18 cellular contexts compared by ENCODE assay signal in the genomic region with DNA sequence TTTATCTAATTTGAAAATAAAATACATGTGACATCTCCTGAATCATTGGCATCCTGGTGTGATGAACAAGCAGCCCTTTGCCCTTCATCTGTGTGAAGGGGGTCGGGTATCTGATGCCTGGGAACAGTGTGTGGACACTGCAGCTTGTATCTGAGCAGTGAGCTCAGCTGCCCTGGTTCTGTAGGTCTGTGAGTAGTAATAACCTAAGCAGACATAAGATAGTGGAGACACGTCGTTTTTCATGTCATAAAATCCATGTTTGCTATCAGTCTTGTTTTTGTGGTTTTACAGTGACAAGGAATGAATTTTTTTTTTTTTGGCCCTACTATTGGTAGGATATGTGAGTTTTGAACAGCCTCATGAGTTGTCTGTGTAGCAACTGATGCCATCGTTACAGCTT.
"Had no signal": no experiment of that assay in that cellular context is flagged by ENCODE, and none has a peak within 500 bp of the region (broad histone marks: within the 10 kb centered on the region; RNA-seq: fewer than 3 reads in every experiment).

No MANE protein-coding gene starts in this region.

- H3K27me3 ChIP-seq: colonic mucosa, gastroesophageal sphincter, heart left ventricle, right lobe of liver, testis, upper lobe of left lung had no signal

- H3K4me3 ChIP-seq: colonic mucosa, gastroesophageal sphincter, heart left ventricle, left ventricle myocardium inferior, right lobe of liver, testis, upper lobe of left lung had no signal

- H3K36me3 ChIP-seq: colonic mucosa, gastroesophageal sphincter, left ventricle myocardium inferior, right lobe of liver had no signal

- H3K27ac ChIP-seq: colonic mucosa, gastroesophageal sphincter, heart left ventricle, left ventricle myocardium inferior, right lobe of liver, testis, upper lobe of left lung had no signal

- H3K9me3 ChIP-seq: colonic mucosa, gastroesophageal sphincter, heart left ventricle, left ventricle myocardium inferior, right lobe of liver, testis, upper lobe of left lung had no signal

- DNase-seq: activated CD4-positive, alpha-beta T cell treated with anti-CD3 and anti-CD28 coated beads for 36 hours; activated CD4-positive, alpha-beta T cell treated with anti-CD3 and anti-CD28 coated beads, Interleukin-2, amount 50 U/mL, for 48 hours; activated naive CD4-positive, alpha-beta T cell; activated naive CD8-positive, alpha-beta T cell treated with anti-CD3 and anti-CD28 coated beads for 36 hours; amygdala; central memory CD4-positive, alpha-beta T cell; colonic mucosa; heart left ventricle; left ventricle myocardium inferior; mammary epithelial cell; midbrain; right lobe of liver; small intestine; stimulated activated CD4-positive, alpha-beta T cell treated with anti-CD3 and anti-CD28 coated beads, Interleukin-4, amount 100 ng/mL, for 4 hours; SW 1271; testis; upper lobe of left lung had no signal

- H3K4me1 ChIP-seq: colonic mucosa, testis had no signal
